ENCODE assay signal across 15 cellular contexts in genomic region chr5:122907238-122907637, GRCh38.
DNase-seq lines count a peak whose midpoint lies in the region; ATAC-seq and TF ChIP-seq lines count a peak whose summit lies in the region.
"Had no signal": no experiment of that assay in that cellular context is flagged by ENCODE, and none has a peak within 500 bp of the region (broad histone marks: within the 10 kb centered on the region; RNA-seq: fewer than 3 reads in every experiment).

No MANE protein-coding gene starts in this region.

- BruUV-seq in MCF 10A (replicated peaks; lab: Mats Ljungman, UMichigan): no TSS peak

- no peak overlapping the region for H3K9ac ChIP-seq in adipocyte (ENCODE audit: low read length)

- no peaks in the 10 kb centered on the region for H3K36me3 ChIP-seq in breast epithelium
- no peaks in the 10 kb centered on the region for H3K36me3 ChIP-seq in adipocyte (ENCODE audit: control insufficient read depth, insufficient read depth, low read length, severe bottlenecking)
- no peaks in the 10 kb centered on the region for H3K36me3 ChIP-seq in uterus
- H3K36me3 ChIP-seq: tibial nerve had no signal

- H3K27ac ChIP-seq in breast epithelium: no peak overlapping the region
- peak overlapping the region; percentile 42 to 55 for H3K27ac ChIP-seq in uterus
- H3K27ac ChIP-seq: 22Rv1, tibial nerve had no signal

- CTCF ChIA-PET in MCF 10A (lab: Yijun Ruan, JAX): interaction anchor here (0.6 kb wide), 1 partner anchor 100 kb away, joined by 5 read pairs; no protein-coding TSS in a partner anchor

- peak overlapping the region; percentile 44 for H3K4me3 Mint-ChIP-seq in MCF 10A (ENCODE audit: unreplicated experiment)
- H3K4me3 Mint-ChIP-seq: activated CD8-positive, alpha-beta T cell treated with anti-CD3 and anti-CD28 coated beads, Interleukin-2, amount 10 ng/mL, durations not matched to agents 7 days and 5 days had no signal

- H3K27me3 Mint-ChIP-seq in MCF 10A (ENCODE audit: insufficient read depth, unreplicated experiment): no peaks in the 10 kb centered on the region

- H3K9me3 Mint-ChIP-seq in MCF 10A (ENCODE audit: unreplicated experiment): no peaks in the 10 kb centered on the region

- POLR2A ChIA-PET in MCF 10A (lab: Yijun Ruan, JAX): interaction anchor here (0.6 to 1.0 kb wide), 2 partner anchors 11 to 251 kb away, joined by 3 read pairs; no protein-coding TSS in a partner anchor

- H3K27me3 ChIP-seq in breast epithelium (no peaks in the 10 kb centered on the region), adipocyte (replicated peaks; ENCODE audit: control insufficient read depth, insufficient read depth, low read length) (no peaks in the 10 kb centered on the region), uterus (no peaks in the 10 kb centered on the region)
- H3K27me3 ChIP-seq: tibial nerve had no signal

- H3K4me1 ChIP-seq in breast epithelium (no peaks in the 10 kb centered on the region), adipocyte (ENCODE audit: control insufficient read depth, insufficient read depth, low read length) (peaks cover 14% of the 10 kb centered on the region), uterus (no peaks in the 10 kb centered on the region)

- intact Hi-C loops in MCF 10A (cut with micrococcal nuclease) (loop anchor here (2.0 kb wide), 1 partner anchor 130 kb away; the partner anchor contains the start of gene PPIC), breast epithelium (cut with DNase I; ENCODE audit: low total_unique reads) (no loop called here), uterus (cut with DNase I; ENCODE audit: low total_unique reads) (no loop called here)

- no peak for TF ChIP-seq CTCF in MCF 10A (IDR thresholded peaks at IDR 0.05; ENCODE audit: unreplicated experiment)
- no peak for TF ChIP-seq CTCF in breast epithelium (IDR thresholded peaks at IDR 0.05)
- TF ChIP-seq CTCF in uterus (IDR thresholded peaks at IDR 0.05): no peak

- ATAC-seq in HG03521 (IDR thresholded peaks at IDR 0.05; ENCODE audit: unreplicated experiment): no peak
- ATAC-seq in HG02623 (IDR thresholded peaks at IDR 0.05; ENCODE audit: unreplicated experiment): no peak
- ATAC-seq: activated CD8-positive, alpha-beta T cell treated with anti-CD3 and anti-CD28 coated beads, Interleukin-2, amount 10 ng/mL, durations not matched to agents 7 days and 5 days had no signal

- H3K27ac Mint-ChIP-seq in MCF 10A (ENCODE audit: low read depth, unreplicated experiment): peak overlapping the region; percentile 76
- H3K27ac Mint-ChIP-seq: activated CD8-positive, alpha-beta T cell treated with anti-CD3 and anti-CD28 coated beads, Interleukin-2, amount 10 ng/mL, durations not matched to agents 7 days and 5 days had no signal

- H3K4me1 Mint-ChIP-seq in MCF 10A (ENCODE audit: insufficient read depth, unreplicated experiment): peaks cover 41% of the 10 kb centered on the region

- DNase-seq in MCF 10A (ENCODE audit: unreplicated experiment) (peak; percentile 66), breast epithelium (ENCODE audit: low spot score in 2 of 2) (no peak), adipocyte (ENCODE audit: low read depth) (peak; percentile 65), hepatic stellate cell (ENCODE audit: low spot score) (peak; percentile 68), uterus (no peak), NCI-H1930 (lab: John Stamatoyannopoulos, UW) (no peak)
- DNase-seq: activated CD8-positive, alpha-beta T cell treated with anti-CD3 and anti-CD28 coated beads, Interleukin-2, amount 10 ng/mL, durations not matched to agents 7 days and 5 days; activated gamma-delta T cell treated with Interleukin-2 at 50 U/mL for 16 hours; DMS 273 treated with DMSO at 0.1 percent for 48 hours; Kasumi-1; T-helper 2 cell had no signal

- H3K9me3 ChIP-seq in breast epithelium (no peaks in the 10 kb centered on the region), adipocyte (ENCODE audit: control insufficient read depth, low read length) (no peaks in the 10 kb centered on the region), uterus (no peaks in the 10 kb centered on the region)
- H3K9me3 ChIP-seq: tibial nerve had no signal

- peaks cover 6% of the 10 kb centered on the region for H3K36me3 Mint-ChIP-seq in MCF 10A (ENCODE audit: insufficient read depth, unreplicated experiment)

- TF ChIP-seq POLR2A in breast epithelium (IDR thresholded peaks at IDR 0.05): no peak
- no peak for TF ChIP-seq POLR2A in uterus (IDR thresholded peaks at IDR 0.05)

- H3K4me3 ChIP-seq in breast epithelium (no peak overlapping the region), adipocyte (ENCODE audit: low read length) (peak overlapping the region; percentile 31), uterus (no peak overlapping the region)
- H3K4me3 ChIP-seq: tibial nerve had no signal

Comparison
In these comparisons a context has a peak if more than half of its experiments do, and no peak if none do; other contexts are left out.
1. DNase-seq: peak in MCF 10A (single experiment), adipocyte (single experiment) and hepatic stellate cell (single experiment); none in breast epithelium (0 of 2), uterus (0 of 2) and NCI-H1930 (0 of 2).
2. H3K27ac ChIP-seq: peak in uterus (2 of 2); none in breast epithelium (0 of 2).